In genomic region chr20:51660741-51661608, GRCh38 we compare ENCODE assay signal across 10 cellular contexts.
DNase-seq lines count a peak whose midpoint lies in the region; FAIRE-seq and TF ChIP-seq lines count a peak whose summit lies in the region.
"Had no signal": no experiment of that assay in that cellular context is flagged by ENCODE, and none has a peak within 500 bp of the region (broad histone marks: within the 10 kb centered on the region; RNA-seq: fewer than 3 reads in every experiment).

No MANE protein-coding gene starts in this region.

- H4K20me1 ChIP-seq in PC-9 (ENCODE audit: insufficient read depth), result no peaks in the 10 kb centered on the region
- H4K20me1 ChIP-seq in endothelial cell of umbilical vein (replicated peaks; ENCODE audit: control insufficient read depth, extremely low read depth, insufficient read depth, low read length), result no peaks in the 10 kb centered on the region

- no peaks in the 10 kb centered on the region for H3K9me2 ChIP-seq in PC-9 (ENCODE audit: insufficient read depth)

- peak; percentile 84 for FAIRE-seq in endothelial cell of umbilical vein (lab: Jason Lieb, UNC)

- DNase-seq in GM04504 (ENCODE audit: low read depth), result peak; percentile 89
- peak in 1 of 2 experiments; percentile 73 for DNase-seq in PC-9
- DNase-seq in endothelial cell of umbilical vein (ENCODE audit: low read depth, low spot score), result peak; percentile 96
- no peak for DNase-seq in osteocyte (ENCODE audit: extremely low spot score, unreplicated experiment)
- no peak for DNase-seq in NCI-H2196 (lab: John Stamatoyannopoulos, UW; ENCODE audit: unreplicated experiment)
- DNase-seq in occipital lobe (lab: John Stamatoyannopoulos, UW), result no peak
- no peak for DNase-seq in GM19238 (ENCODE audit: insufficient read length, low spot score)
- DNase-seq in NK-92 (lab: John Stamatoyannopoulos, UW; ENCODE audit: unreplicated experiment), result no peak
- DNase-seq: naive B cell had no signal

- no peaks in the 10 kb centered on the region for H3K9me3 ChIP-seq in PC-9 (ENCODE audit: insufficient read depth, low read depth)
- H3K9me3 ChIP-seq in endothelial cell of umbilical vein (replicated peaks; ENCODE audit: control insufficient read depth, insufficient read depth, low read length), result no peaks in the 10 kb centered on the region

- peak overlapping the region; percentile 12 for H3K4me2 ChIP-seq in PC-9
- peak overlapping the region; percentile 56 for H3K4me2 ChIP-seq in endothelial cell of umbilical vein (ENCODE audit: insufficient read depth, low read length)

- H3K27me3 Mint-ChIP-seq in osteocyte (ENCODE audit: unreplicated experiment), result no peaks in the 10 kb centered on the region
- H3K27me3 Mint-ChIP-seq: IgD-negative memory B cell, naive B cell had no signal

- H3K27me3 ChIP-seq in PC-9 (ENCODE audit: insufficient read depth, low read depth) (no peaks in the 10 kb centered on the region), endothelial cell of umbilical vein (ENCODE audit: control insufficient read depth in 2 of 2, insufficient read depth in 2 of 2, low read length in 2 of 2) (no peaks in the 10 kb centered on the region)

- peak overlapping the region; percentile 78 for H3K9ac ChIP-seq in endothelial cell of umbilical vein (replicated peaks; ENCODE audit: extremely low read depth, insufficient read depth, low read length)

- intact Hi-C loops in PC-9 (cut with micrococcal nuclease; ENCODE audit: unreplicated experiment), result no loop called here
- intact Hi-C loops in endothelial cell of umbilical vein (cut with micrococcal nuclease), result loop anchor here (1.0 to 2.0 kb wide), 4 partner anchors 9 to 92 kb away; no protein-coding TSS in a partner anchor

- H3K4me3 ChIP-seq in PC-9, result no peak overlapping the region
- no peak overlapping the region for H3K4me3 ChIP-seq in endothelial cell of umbilical vein (replicated peaks in 1 of 3; ENCODE audit: insufficient read depth in 1 of 3, low read depth in 1 of 3, low read length in 3 of 3)

- H3K4me3 Mint-ChIP-seq in osteocyte (ENCODE audit: unreplicated experiment), result no peak overlapping the region
- H3K4me3 Mint-ChIP-seq: IgD-negative memory B cell, naive B cell had no signal

- H3K27ac ChIP-seq in PC-9 (peak overlapping the region; percentile 51), endothelial cell of umbilical vein (ENCODE audit: insufficient read depth, low read depth, low read length) (peak overlapping the region; percentile 98)

- peaks cover 35% of the 10 kb centered on the region for H3F3A ChIP-seq in PC-9 (ENCODE audit: insufficient read depth, low read depth)

- H3K27ac Mint-ChIP-seq in osteocyte (ENCODE audit: unreplicated experiment), result peak overlapping the region; percentile 86
- H3K27ac Mint-ChIP-seq: IgD-negative memory B cell had no signal

- no peak for TF ChIP-seq CTCF in PC-9 (conservative IDR thresholded peaks at IDR 0.05)
- no peak for TF ChIP-seq CTCF in endothelial cell of umbilical vein (IDR thresholded peaks at IDR 0.05; ENCODE audit: extremely low read depth in 1 of 2, insufficient read depth in 1 of 2, low read depth in 1 of 2, low read length in 2 of 2)
- no peak for TF ChIP-seq CTCF in osteocyte (IDR thresholded peaks at IDR 0.05)

- no peaks in the 10 kb centered on the region for H3K9me1 ChIP-seq in endothelial cell of umbilical vein (replicated peaks; ENCODE audit: control insufficient read depth, extremely low read depth, insufficient read depth, low read length)

- peaks cover 21% of the 10 kb centered on the region for H3K36me3 Mint-ChIP-seq in osteocyte (ENCODE audit: unreplicated experiment)
- H3K36me3 Mint-ChIP-seq: IgD-negative memory B cell, naive B cell had no signal

- no peaks in the 10 kb centered on the region for H3K9me3 Mint-ChIP-seq in osteocyte (ENCODE audit: unreplicated experiment)
- H3K9me3 Mint-ChIP-seq: IgD-negative memory B cell, naive B cell had no signal

- POLR2A ChIA-PET in PC-9 (lab: Charles Lee; ENCODE audit: unreplicated experiment), result interaction anchor here (0.6 kb wide), 1 partner anchor 42 kb away, joined by 7 read pairs; no protein-coding TSS in a partner anchor
- POLR2A ChIA-PET in endothelial cell of umbilical vein (lab: Charles Lee), result interaction anchor here (0.5 to 1.4 kb wide), 9 partner anchors 9 to 418 kb away, joined by 3 to 10 read pairs (median 6); no protein-coding TSS in a partner anchor

- H3K4me1 ChIP-seq in PC-9 (replicated peaks; ENCODE audit: insufficient read depth) (peaks cover 41% of the 10 kb centered on the region), endothelial cell of umbilical vein (ENCODE audit: control insufficient read depth, extremely low read depth, insufficient read depth, low read length) (peaks cover 32% of the 10 kb centered on the region)

- no TSS peak for BruUV-seq in PC-9 (replicated peaks; lab: Mats Ljungman, UMichigan)
- TSS peak; percentile 94 for BruUV-seq in endothelial cell of umbilical vein (replicated peaks; lab: Mats Ljungman, UMichigan)

- peak; percentile 39 for TF ChIP-seq POLR2A in endothelial cell of umbilical vein (IDR thresholded peaks at IDR 0.05; ENCODE audit: low read depth, low read length)

- H3K4me1 Mint-ChIP-seq in osteocyte (ENCODE audit: unreplicated experiment), result peaks cover 30% of the 10 kb centered on the region
- H3K4me1 Mint-ChIP-seq: IgD-negative memory B cell had no signal

- no peak overlapping the region for H2AFZ ChIP-seq in PC-9
- H2AFZ ChIP-seq in endothelial cell of umbilical vein (ENCODE audit: low read depth, low read length), result no peak overlapping the region

- dilution Hi-C loops in endothelial cell of umbilical vein (cut with MboI; ENCODE audit: extremely low pct_ligation_motif_present, low sequenced_read_pairs), result no loop called here

- CTCF ChIA-PET in PC-9 (lab: Charles Lee), result interaction anchor here (0.6 to 0.7 kb wide), 3 partner anchors 19 to 1072 kb away, joined by 3 to 9 read pairs (median 4); no protein-coding TSS in a partner anchor
- CTCF ChIA-PET in endothelial cell of umbilical vein (lab: Charles Lee), result interaction anchor here (0.8 to 2.1 kb wide), 8 partner anchors 9 to 335 kb away, joined by 3 to 11 read pairs (median 3); no protein-coding TSS in a partner anchor

- no peaks in the 10 kb centered on the region for H3K79me2 ChIP-seq in PC-9 (ENCODE audit: low read depth)
- no peaks in the 10 kb centered on the region for H3K79me2 ChIP-seq in endothelial cell of umbilical vein (ENCODE audit: control insufficient read depth, insufficient read depth, low read length)

- no peaks in the 10 kb centered on the region for H3K36me3 ChIP-seq in PC-9 (ENCODE audit: low read depth)
- H3K36me3 ChIP-seq in endothelial cell of umbilical vein (ENCODE audit: control insufficient read depth in 2 of 2, extremely low read depth in 1 of 2, insufficient read depth in 2 of 2, low read length in 2 of 2), result peaks cover 0 to 3% of the 10 kb centered on the region in 2 experiments

TF ChIP-seq in endothelial cell of umbilical vein, 7 proteins besides CTCF, POLR2A, EP300 and RAD21:
- peak; percentile 84 for TF ChIP-seq FOS (IDR thresholded peaks at IDR 0.05; ENCODE audit: borderline replicate concordance, insufficient read depth, low read length)
- peak; percentile 18 for TF ChIP-seq GATA2 (IDR thresholded peaks at IDR 0.05; ENCODE audit: insufficient read depth, insufficient read length, low read depth, low read length)
- TF ChIP-seq JUN (IDR thresholded peaks at IDR 0.05; ENCODE audit: borderline replicate concordance, insufficient read depth, insufficient read length, low read depth), result peak; percentile 84
- no peak for TF ChIP-seq MAX (IDR thresholded peaks at IDR 0.05; ENCODE audit: insufficient read depth, insufficient read length)
- no peak for TF ChIP-seq MYC (IDR thresholded peaks at IDR 0.05; ENCODE audit: low read depth, low read length)
- peak; percentile 32 for TF ChIP-seq POLR2AphosphoS5 (IDR thresholded peaks at IDR 0.05; ENCODE audit: insufficient read depth, low read depth, low read length)
- no peak for TF ChIP-seq EZH2 (IDR thresholded peaks at IDR 0.05; ENCODE audit: borderline replicate concordance, low read depth, low read length, severe bottlenecking)
TF ChIP-seq in endothelial cell of umbilical vein: peak in this region for 4.

Comparison
In these comparisons a context has a peak if more than half of its experiments do, and no peak if none do; other contexts are left out.
1. DNase-seq: peak in GM04504 (single experiment) and endothelial cell of umbilical vein (single experiment); none in osteocyte (single experiment), NCI-H2196 (single experiment), occipital lobe (single experiment), GM19238 (single experiment) and NK-92 (single experiment).